In genomic region chr3:169227911-169228310, GRCh38 we compare ENCODE assay signal across 10 cellular contexts.
DNase-seq lines count a peak whose midpoint lies in the region; ATAC-seq and TF ChIP-seq lines count a peak whose summit lies in the region.
"Had no signal": no experiment of that assay in that cellular context is flagged by ENCODE, and none has a peak within 500 bp of the region (broad histone marks: within the 10 kb centered on the region; RNA-seq: fewer than 3 reads in every experiment).

No MANE protein-coding gene starts in this region.

- POLR2A ChIA-PET in activated CD8-positive, alpha-beta T cell treated with anti-CD3 and anti-CD28 coated beads, Interleukin-2, amount 10 ng/mL, durations not matched to agents 7 days and 5 days (lab: Charles Lee): no interaction called here
- POLR2A ChIA-PET in activated CD8-positive, alpha-beta T cell treated with anti-CD3 and anti-CD28 coated beads for 36 hours (lab: Charles Lee): no interaction called here

- CTCF ChIA-PET in activated CD8-positive, alpha-beta T cell treated with anti-CD3 and anti-CD28 coated beads, Interleukin-2, amount 10 ng/mL, durations not matched to agents 7 days and 5 days (lab: Charles Lee): no interaction called here
- CTCF ChIA-PET in activated CD8-positive, alpha-beta T cell treated with anti-CD3 and anti-CD28 coated beads for 36 hours (lab: Charles Lee): no interaction called here

- H3K9me3 Mint-ChIP-seq in activated CD8-positive, alpha-beta T cell treated with anti-CD3 and anti-CD28 coated beads, Interleukin-2, amount 10 ng/mL, durations not matched to agents 7 days and 5 days (ENCODE audit: insufficient read depth): no peaks in the 10 kb centered on the region
- no peaks in the 10 kb centered on the region for H3K9me3 Mint-ChIP-seq in activated CD8-positive, alpha-beta T cell treated with anti-CD3 and anti-CD28 coated beads for 36 hours
- H3K9me3 Mint-ChIP-seq in activated T-helper 17 cell treated with anti-CD3 and anti-CD28 coated beads, Interleukin-2, amount 50 U/mL, for 72 hours: no peaks in the 10 kb centered on the region

- no peak for TF ChIP-seq CTCF in activated CD8-positive, alpha-beta T cell treated with anti-CD3 and anti-CD28 coated beads for 36 hours (IDR thresholded peaks at IDR 0.05)
- no peak for TF ChIP-seq CTCF in omental fat pad (IDR thresholded peaks at IDR 0.05)

- H3K27me3 Mint-ChIP-seq in activated CD8-positive, alpha-beta T cell treated with anti-CD3 and anti-CD28 coated beads, Interleukin-2, amount 10 ng/mL, durations not matched to agents 7 days and 5 days (ENCODE audit: low read depth): peaks cover 23% of the 10 kb centered on the region
- H3K27me3 Mint-ChIP-seq in activated CD8-positive, alpha-beta T cell treated with anti-CD3 and anti-CD28 coated beads for 36 hours: peaks cover 2% of the 10 kb centered on the region
- no peaks in the 10 kb centered on the region for H3K27me3 Mint-ChIP-seq in activated T-helper 17 cell treated with anti-CD3 and anti-CD28 coated beads, Interleukin-2, amount 50 U/mL, for 72 hours

- peaks cover 13% of the 10 kb centered on the region for H3K4me1 Mint-ChIP-seq in activated CD8-positive, alpha-beta T cell treated with anti-CD3 and anti-CD28 coated beads, Interleukin-2, amount 10 ng/mL, durations not matched to agents 7 days and 5 days (ENCODE audit: low read depth)
- H3K4me1 Mint-ChIP-seq in activated CD8-positive, alpha-beta T cell treated with anti-CD3 and anti-CD28 coated beads for 36 hours (ENCODE audit: low read depth): no peaks in the 10 kb centered on the region
- no peaks in the 10 kb centered on the region for H3K4me1 Mint-ChIP-seq in activated T-helper 17 cell treated with anti-CD3 and anti-CD28 coated beads, Interleukin-2, amount 50 U/mL, for 72 hours
- H3K4me1 Mint-ChIP-seq: natural killer cell had no signal

- ATAC-seq in activated CD8-positive, alpha-beta T cell treated with anti-CD3 and anti-CD28 coated beads, Interleukin-2, amount 10 ng/mL, durations not matched to agents 7 days and 5 days: peak; percentile 64
- ATAC-seq in activated CD8-positive, alpha-beta T cell treated with anti-CD3 and anti-CD28 coated beads for 36 hours: no peak
- ATAC-seq in HG03103 (IDR thresholded peaks at IDR 0.05; ENCODE audit: low read depth, unreplicated experiment): peak; percentile 89
- ATAC-seq in activated T-helper 17 cell treated with anti-CD3 and anti-CD28 coated beads, Interleukin-2, amount 50 U/mL, for 72 hours (replicated peaks): peak; percentile 60
- no peak for ATAC-seq in omental fat pad (ENCODE audit: low FRiP score)

- H3K27ac Mint-ChIP-seq in activated CD8-positive, alpha-beta T cell treated with anti-CD3 and anti-CD28 coated beads, Interleukin-2, amount 10 ng/mL, durations not matched to agents 7 days and 5 days: no peak overlapping the region
- no peak overlapping the region for H3K27ac Mint-ChIP-seq in activated CD8-positive, alpha-beta T cell treated with anti-CD3 and anti-CD28 coated beads for 36 hours
- no peak overlapping the region for H3K27ac Mint-ChIP-seq in activated T-helper 17 cell treated with anti-CD3 and anti-CD28 coated beads, Interleukin-2, amount 50 U/mL, for 72 hours
- H3K27ac Mint-ChIP-seq: natural killer cell had no signal

- intact Hi-C loops in activated CD8-positive, alpha-beta T cell treated with anti-CD3 and anti-CD28 coated beads for 36 hours (cut with micrococcal nuclease): no loop called here

- DNase-seq in activated CD8-positive, alpha-beta T cell treated with anti-CD3 and anti-CD28 coated beads, Interleukin-2, amount 10 ng/mL, durations not matched to agents 7 days and 5 days: peak; percentile 26
- DNase-seq in activated CD8-positive, alpha-beta T cell treated with anti-CD3 and anti-CD28 coated beads for 36 hours: no peak
- DNase-seq in stromal cell of bone marrow (ENCODE audit: low read depth) (peak; percentile 87), NCI-H1694 treated with DMSO at 0.1 percent for 48 hours (lab: John Stamatoyannopoulos, UW) (no peak), omental fat pad (ENCODE audit: low spot score) (no peak), iPS-NIHi7 (ENCODE audit: extremely low spot score) (no peak)
- DNase-seq: amniotic stem cell, natural killer cell had no signal

- H3K36me3 Mint-ChIP-seq in activated CD8-positive, alpha-beta T cell treated with anti-CD3 and anti-CD28 coated beads, Interleukin-2, amount 10 ng/mL, durations not matched to agents 7 days and 5 days (ENCODE audit: low read depth): no peaks in the 10 kb centered on the region
- no peaks in the 10 kb centered on the region for H3K36me3 Mint-ChIP-seq in activated CD8-positive, alpha-beta T cell treated with anti-CD3 and anti-CD28 coated beads for 36 hours (ENCODE audit: low read depth)
- no peaks in the 10 kb centered on the region for H3K36me3 Mint-ChIP-seq in activated T-helper 17 cell treated with anti-CD3 and anti-CD28 coated beads, Interleukin-2, amount 50 U/mL, for 72 hours (ENCODE audit: low read depth)

- no peak overlapping the region for H3K4me3 Mint-ChIP-seq in activated CD8-positive, alpha-beta T cell treated with anti-CD3 and anti-CD28 coated beads, Interleukin-2, amount 10 ng/mL, durations not matched to agents 7 days and 5 days
- H3K4me3 Mint-ChIP-seq in activated CD8-positive, alpha-beta T cell treated with anti-CD3 and anti-CD28 coated beads for 36 hours: no peak overlapping the region
- no peak overlapping the region for H3K4me3 Mint-ChIP-seq in activated T-helper 17 cell treated with anti-CD3 and anti-CD28 coated beads, Interleukin-2, amount 50 U/mL, for 72 hours
- H3K4me3 Mint-ChIP-seq: natural killer cell had no signal

Comparison
In these comparisons a context has a peak if more than half of its experiments do, and no peak if none do; other contexts are left out.
1. ATAC-seq: peak in activated CD8-positive, alpha-beta T cell treated with anti-CD3 and anti-CD28 coated beads, Interleukin-2, amount 10 ng/mL, durations not matched to agents 7 days and 5 days (single experiment), HG03103 (single experiment) and activated T-helper 17 cell treated with anti-CD3 and anti-CD28 coated beads, Interleukin-2, amount 50 U/mL, for 72 hours (single experiment); none in activated CD8-positive, alpha-beta T cell treated with anti-CD3 and anti-CD28 coated beads for 36 hours (single experiment) and omental fat pad (single experiment).
2. DNase-seq: peak in activated CD8-positive, alpha-beta T cell treated with anti-CD3 and anti-CD28 coated beads, Interleukin-2, amount 10 ng/mL, durations not matched to agents 7 days and 5 days (single experiment) and stromal cell of bone marrow (single experiment); none in activated CD8-positive, alpha-beta T cell treated with anti-CD3 and anti-CD28 coated beads for 36 hours (single experiment), NCI-H1694 treated with DMSO at 0.1 percent for 48 hours (single experiment), omental fat pad (single experiment) and iPS-NIHi7 (single experiment).